Comparison of ENCODE assay signal across 17 cellular contexts in the genomic region with DNA sequence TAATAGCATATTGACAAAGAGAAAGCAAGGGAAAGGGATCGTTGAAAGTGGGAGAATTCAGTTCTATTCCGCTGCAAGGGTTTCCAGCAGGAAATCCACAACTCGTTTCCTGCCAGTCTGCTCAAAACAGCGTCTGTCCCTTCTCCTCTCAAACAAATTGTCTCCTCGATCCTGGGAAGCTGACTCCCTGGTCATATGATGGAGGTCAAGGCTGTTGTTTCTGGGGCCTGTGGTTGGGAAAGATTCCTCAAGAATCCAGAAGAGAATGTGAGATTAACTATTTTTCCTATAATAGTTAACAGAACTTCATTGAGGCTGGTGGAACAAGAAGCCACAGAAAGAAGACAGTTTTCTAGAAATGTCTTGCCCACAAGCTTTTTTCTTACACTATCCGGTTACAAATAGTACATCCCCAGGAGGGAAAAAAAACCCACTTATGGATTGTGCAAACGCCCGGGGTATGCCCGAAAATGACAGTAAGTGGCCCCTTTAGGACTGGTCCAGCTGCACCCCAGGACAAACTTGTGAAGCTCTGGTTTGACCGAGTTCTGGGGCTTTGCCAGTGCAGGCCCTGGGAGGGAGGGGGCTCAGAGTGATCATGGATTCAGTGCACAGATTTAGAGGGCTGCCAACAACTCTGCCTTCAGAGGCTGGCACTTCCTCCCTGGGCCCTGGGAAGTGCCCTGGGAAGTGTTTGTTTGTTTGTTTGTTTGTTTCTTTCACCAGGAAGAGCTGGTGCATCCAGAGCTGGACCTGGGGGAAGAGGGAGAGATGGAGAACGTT. TPM values are rescaled to one million over a fixed set of nuclear protein-coding genes. Genes with fewer than 3 reads are reported as not detected.
DNase-seq lines count a peak whose midpoint lies in the region; ATAC-seq and TF ChIP-seq lines count a peak whose summit lies in the region.
"Had no signal": no experiment of that assay in that cellular context is flagged by ENCODE, and none has a peak within 500 bp of the region (broad histone marks: within the 10 kb centered on the region; RNA-seq: fewer than 3 reads in every experiment).

No MANE protein-coding gene starts in this region.

- H3K4me1 Mint-ChIP-seq in activated T-helper 17 cell treated with anti-CD3 and anti-CD28 coated beads, Interleukin-2, amount 50 U/mL, for 72 hours: no peaks in the 10 kb centered on the region
- H3K4me1 Mint-ChIP-seq: CD4-positive, alpha-beta memory T cell had no signal

- H3K27ac Mint-ChIP-seq in activated T-helper 17 cell treated with anti-CD3 and anti-CD28 coated beads, Interleukin-2, amount 50 U/mL, for 72 hours: no peak overlapping the region
- H3K27ac Mint-ChIP-seq: CD4-positive, alpha-beta memory T cell; dendritic cell treated with granulocyte-macrophage colony-stimulating factor and Interleukin-4, amounts not matched to agents 40 ng/mL and 50 ng/mL, for 4 days had no signal

- H3K9me3 ChIP-seq in BLaER1 (no peaks in the 10 kb centered on the region), ovary (no peaks in the 10 kb centered on the region), stomach (no peaks in the 10 kb centered on the region)
- H3K9me3 ChIP-seq: left lung had no signal

- no peak overlapping the region for H3K9ac ChIP-seq in BLaER1

- no peak for TF ChIP-seq CTCF in ovary (IDR thresholded peaks at IDR 0.05)
- TF ChIP-seq CTCF in stomach (IDR thresholded peaks at IDR 0.05): no peak

- ATAC-seq in GM21528 (IDR thresholded peaks at IDR 0.05; ENCODE audit: low FRiP score, unreplicated experiment): no peak
- ATAC-seq in activated T-helper 17 cell treated with anti-CD3 and anti-CD28 coated beads, Interleukin-2, amount 50 U/mL, for 72 hours (replicated peaks): no peak
- ATAC-seq: left lung had no signal

- intact Hi-C loops in ovary (cut with DNase I) (no loop called here), stomach (cut with DNase I; ENCODE audit: low total_unique reads) (no loop called here)

- H3K27me3 ChIP-seq in BLaER1: no peaks in the 10 kb centered on the region
- no peaks in the 10 kb centered on the region for H3K27me3 ChIP-seq in ovary
- H3K27me3 ChIP-seq in stomach: no peaks in the 10 kb centered on the region
- H3K27me3 ChIP-seq: left lung had no signal

- peak; percentile 41 for DNase-seq in astrocyte of the hippocampus (ENCODE audit: low read depth, low spot score)
- DNase-seq in globus pallidus (ENCODE audit: low spot score): peak; percentile 36
- peak; percentile 24 to 45 (median 40) for DNase-seq in ovary
- DNase-seq in ecto neural progenitor cell (ENCODE audit: low spot score): no peak
- DNase-seq in stomach: no peak
- DNase-seq: CD4-positive, alpha-beta memory T cell; glutamatergic neuron; Karpas-422; left lung; NCI-H2029; occipital lobe; SHP77; stimulated activated CD4-positive, alpha-beta T cell treated with anti-CD3 and anti-CD28 coated beads, Interleukin-2, amount 100 ng/mL, for 24 hours had no signal

- H3K4me1 ChIP-seq in BLaER1: peaks cover 12% of the 10 kb centered on the region
- peaks cover 15% of the 10 kb centered on the region for H3K4me1 ChIP-seq in ovary (ENCODE audit: insufficient read depth)
- H3K4me1 ChIP-seq in stomach: no peaks in the 10 kb centered on the region
- H3K4me1 ChIP-seq: left lung had no signal

- H3K9me3 Mint-ChIP-seq in activated T-helper 17 cell treated with anti-CD3 and anti-CD28 coated beads, Interleukin-2, amount 50 U/mL, for 72 hours: no peaks in the 10 kb centered on the region
- H3K9me3 Mint-ChIP-seq: dendritic cell treated with granulocyte-macrophage colony-stimulating factor and Interleukin-4, amounts not matched to agents 40 ng/mL and 50 ng/mL, for 4 days had no signal

- H3K36me3 ChIP-seq in BLaER1: no peaks in the 10 kb centered on the region
- H3K36me3 ChIP-seq in ovary: no peaks in the 10 kb centered on the region
- H3K36me3 ChIP-seq in stomach: no peaks in the 10 kb centered on the region
- H3K36me3 ChIP-seq: left lung had no signal

- no peak for TF ChIP-seq POLR2A in ovary (IDR thresholded peaks at IDR 0.05)
- TF ChIP-seq POLR2A in stomach (IDR thresholded peaks at IDR 0.05): no peak

- no peaks in the 10 kb centered on the region for H3K36me3 Mint-ChIP-seq in activated T-helper 17 cell treated with anti-CD3 and anti-CD28 coated beads, Interleukin-2, amount 50 U/mL, for 72 hours (ENCODE audit: low read depth)
- H3K36me3 Mint-ChIP-seq: CD4-positive, alpha-beta memory T cell had no signal

- H4K20me1 ChIP-seq in BLaER1: no peaks in the 10 kb centered on the region

- H3K27ac ChIP-seq in BLaER1 (no peak overlapping the region), ovary (peak overlapping the region in 1 of 2 donors; percentile 51), stomach (no peak overlapping the region)
- H3K27ac ChIP-seq: left lung had no signal

- peaks cover 7% of the 10 kb centered on the region for H3K27me3 Mint-ChIP-seq in activated T-helper 17 cell treated with anti-CD3 and anti-CD28 coated beads, Interleukin-2, amount 50 U/mL, for 72 hours

- H3K4me3 Mint-ChIP-seq in activated T-helper 17 cell treated with anti-CD3 and anti-CD28 coated beads, Interleukin-2, amount 50 U/mL, for 72 hours: no peak overlapping the region
- H3K4me3 Mint-ChIP-seq: CD4-positive, alpha-beta memory T cell; dendritic cell treated with granulocyte-macrophage colony-stimulating factor and Interleukin-4, amounts not matched to agents 40 ng/mL and 50 ng/mL, for 4 days had no signal

- peak overlapping the region; percentile 51 for H3K4me2 ChIP-seq in BLaER1

- TF ChIP-seq EP300 in ovary (IDR thresholded peaks at IDR 0.05) (no peak), stomach (IDR thresholded peaks at IDR 0.05) (no peak)

- 26 to 41% (median 29%) methylated on average over 11 of the region's 11 CpGs for WGBS in ovary, 3 donors
- WGBS in stomach, 5 donors: 62 to 72% (median 69%) methylated on average over 11 of the region's 11 CpGs

- H3K4me3 ChIP-seq in BLaER1 (no peak overlapping the region), ovary (no peak overlapping the region), stomach (no peak overlapping the region)
- H3K4me3 ChIP-seq: left lung had no signal

RNA-seq across cellular contexts. Expression of a gene that starts 49.4 kb away (rescaled TPM):
- total RNA-seq in ovary (100 to 1,000 TPM in 1 of 7 donors, 10 to 100 TPM in 6; 37.8 to 107 (median 80.8) TPM), stomach (100 to 1,000 TPM in 2 of 5 donors, 10 to 100 TPM in 3; 58.6 to 169 (median 80.5) TPM)
- polyA plus RNA-seq in ovary (10 to 100 TPM; 25.3 to 63.7 TPM), stomach (10 to 100 TPM; 21.3 to 41.2 (median 34.6) TPM)
- total RNA-seq in activated T-helper 17 cell treated with anti-CD3 and anti-CD28 coated beads, Interleukin-2, amount 50 U/mL, for 72 hours: 1 to 10 TPM in 1 of 2 donors, under 1 TPM in 1; 0.74 to 1.1 TPM

Comparison
In these comparisons a context has a peak if more than half of its experiments do, and no peak if none do; other contexts are left out.
1. DNase-seq: peak in astrocyte of the hippocampus (single experiment), globus pallidus (single experiment) and ovary (5 of 5); none in ecto neural progenitor cell (single experiment) and stomach (single experiment).
2. RNA of a gene that starts 49.4 kb away (total RNA-seq): 37.8 to 107 TPM in ovary and 58.6 to 169 TPM in stomach; 0.74 to 1.1 TPM in activated T-helper 17 cell treated with anti-CD3 and anti-CD28 coated beads, Interleukin-2, amount 50 U/mL, for 72 hours; every median in the first group is over 10 times any median in the second.